In genomic region chr5:52989781-52990530, GRCh38 we compare ENCODE assay signal across 1 cellular context.
A peak's percentile ranks its signal among the peaks of the same experiment; 100 is the strongest.
TF ChIP-seq lines count a peak whose summit lies in the region.

No MANE protein-coding gene starts in this region.

TF ChIP-seq in HEK293, 187 proteins besides CTCF, POLR2A, EP300 and RAD21 (continued from another document):
- TF ChIP-seq ZNF692 (tag by site-specific recombination; IDR thresholded peaks at IDR 0.05) (peak; percentile 85), ZNF138 (tag by site-specific recombination; IDR thresholded peaks at IDR 0.05; ENCODE audit: borderline replicate concordance) (no peak), ZNF10 (tag by site-specific recombination; IDR thresholded peaks at IDR 0.05) (peak; percentile 13; the same call in 1 of the 2 replicates), KLF9 (tag by site-specific recombination; IDR thresholded peaks at IDR 0.05; ENCODE audit: low read depth) (peak; percentile 44; the same call in 1 of the 2 replicates), ZNF2 (tag by site-specific recombination; IDR thresholded peaks at IDR 0.05) (no peak), ZNF121 (tag by site-specific recombination; IDR thresholded peaks at IDR 0.05) (no peak), ZNF610 (tag by site-specific recombination; IDR thresholded peaks at IDR 0.05; ENCODE audit: borderline replicate concordance) (no peak; the same call in 1 of the 2 replicates), ZNF488 (tag by site-specific recombination; IDR thresholded peaks at IDR 0.05) (no peak), SP7 (tag by site-specific recombination; IDR thresholded peaks at IDR 0.05) (0 out of 2 replicates have a peak, but pooled peaks have one; percentile 29), ZNF560 (tag by site-specific recombination; IDR thresholded peaks at IDR 0.05; ENCODE audit: borderline replicate concordance) (no peak), ZSCAN4 (tag by site-specific recombination; IDR thresholded peaks at IDR 0.05) (peak; percentile 98), BCL11B (tag by site-specific recombination; IDR thresholded peaks at IDR 0.05; ENCODE audit: low read depth) (no peak), ZNF600 (tag by site-specific recombination; IDR thresholded peaks at IDR 0.05) (peak; percentile 80; the same call in 1 of the 2 replicates), ZNF202 (tag by site-specific recombination; IDR thresholded peaks at IDR 0.05; ENCODE audit: borderline replicate concordance) (no peak), PATZ1 (tag by site-specific recombination; IDR thresholded peaks at IDR 0.05) (no peak), ZSCAN23 (tag by site-specific recombination; IDR thresholded peaks at IDR 0.05) (no peak), ZBTB8A (tag by site-specific recombination; IDR thresholded peaks at IDR 0.05) (peak; percentile 16; the same call in 1 of the 2 replicates), ZNF266 (tag by site-specific recombination; IDR thresholded peaks at IDR 0.05; ENCODE audit: low read depth) (no peak), ZBTB10 (tag by site-specific recombination; IDR thresholded peaks at IDR 0.05) (peak; percentile 28; the same call in 1 of the 2 replicates), ZNF571 (tag by site-specific recombination; IDR thresholded peaks at IDR 0.05) (no peak), SCRT2 (tag by site-specific recombination; IDR thresholded peaks at IDR 0.05) (peak; percentile 96), ZNF449 (tag by site-specific recombination; IDR thresholded peaks at IDR 0.05) (peak; percentile 27; the same call in 1 of the 2 replicates), IKZF3 (tag by site-specific recombination; IDR thresholded peaks at IDR 0.05) (no peak), ZNF580 (tag by site-specific recombination; IDR thresholded peaks at IDR 0.05) (no peak), YY2 (tag by site-specific recombination; IDR thresholded peaks at IDR 0.05) (peak; percentile 61; the same call in 1 of the 2 replicates), PRDM10 (tag by site-specific recombination; IDR thresholded peaks at IDR 0.05) (peak; percentile 67; the same call in 1 of the 2 replicates), KLF17 (tag by site-specific recombination; IDR thresholded peaks at IDR 0.05) (0 out of 2 replicates have a peak, but pooled peaks have one; percentile 17), YY1 (tag by site-specific recombination; IDR thresholded peaks at IDR 0.05) (peak; percentile 71), ZIC2 (tag by site-specific recombination; IDR thresholded peaks at IDR 0.05) (no peak), ZBTB17 (tag by site-specific recombination; IDR thresholded peaks at IDR 0.05) (peak; percentile 72), ZBTB1 (tag by site-specific recombination; IDR thresholded peaks at IDR 0.05) (no peak), ZNF335 (tag by site-specific recombination; conservative IDR thresholded peaks at IDR 0.05) (peak; percentile 80)
TF ChIP-seq in HEK293: peak in this region for 22.
